In the genomic region with DNA sequence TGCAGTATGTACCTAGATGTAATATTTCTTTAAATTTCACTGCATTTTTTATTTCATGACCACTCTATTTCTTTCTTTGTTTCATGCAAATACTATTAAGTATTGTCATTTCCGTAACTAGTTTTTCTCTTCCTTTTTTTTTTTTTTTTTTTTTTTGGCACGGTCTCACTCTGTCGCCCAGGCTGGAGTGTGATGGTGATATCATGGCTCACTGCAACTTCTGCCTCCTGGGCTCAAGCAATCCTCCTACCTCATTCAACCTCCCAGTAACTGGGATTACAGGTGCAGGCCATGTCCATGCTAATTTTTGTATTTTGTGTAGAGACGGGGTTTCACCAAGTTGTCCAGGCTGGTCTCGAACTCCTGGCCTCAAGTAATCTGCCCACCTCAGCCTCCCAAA, we compare ENCODE assay signal across 27 cellular contexts.
"Had no signal": no experiment of that assay in that cellular context is flagged by ENCODE, and none has a peak within 500 bp of the region (broad histone marks: within the 10 kb centered on the region; RNA-seq: fewer than 3 reads in every experiment).

No MANE protein-coding gene starts in this region.

- H3K27me3 Mint-ChIP-seq: dendritic cell treated with granulocyte-macrophage colony-stimulating factor and Interleukin-4, amounts not matched to agents 40 ng/mL and 50 ng/mL, for 4 days had no signal

- H3K4me3 ChIP-seq: coronary artery, dorsolateral prefrontal cortex had no signal

- H3K27ac ChIP-seq: coronary artery, dorsolateral prefrontal cortex, WERI-Rb-1 had no signal

- H3K9me3 Mint-ChIP-seq: activated B cell treated with CpG ODN at 0.5 μM for 24 hours; activated CD8-positive, alpha-beta T cell treated with anti-CD3 and anti-CD28 coated beads for 36 hours; activated T-cell treated with anti-CD3 and anti-CD28 coated beads, Interleukin-2, amount 50 U/mL, for 4 hours; activated T-helper 17 cell treated with anti-CD3 and anti-CD28 coated beads, Interleukin-2, amount 50 U/mL, for 72 hours; dendritic cell treated with granulocyte-macrophage colony-stimulating factor and Interleukin-4, amounts not matched to agents 40 ng/mL and 50 ng/mL, for 4 days; endodermal cell; T-helper 2 cell treated with Interferon-gamma antibody and Interleukin-4, amounts not matched to agents 5 μg/mL and 100 μg/mL, for 36 hours had no signal

- H3K36me3 ChIP-seq: WERI-Rb-1 had no signal

- DNase-seq: activated B cell treated with CpG ODN at 0.5 μM for 24 hours; activated CD4-positive, alpha-beta T cell treated with anti-CD3 and anti-CD28 coated beads for 48 hours; activated CD4-positive, alpha-beta T cell treated with anti-CD3 and anti-CD28 coated beads, Interleukin-2, amount 50 U/mL, for 1 hour; activated CD4-positive, alpha-beta T cell treated with anti-CD3 and anti-CD28 coated beads, Interleukin-2, amount 50 U/mL, for 48 hours; activated CD8-positive, alpha-beta memory T cell treated with anti-CD3 and anti-CD28 coated beads for 24 hours; activated CD8-positive, alpha-beta T cell treated with anti-CD3 and anti-CD28 coated beads for 36 hours; activated effector memory CD4-positive, alpha-beta T cell treated with Interleukin-2 at 50 U/mL for 16 hours; activated gamma-delta T cell treated with Interleukin-2 at 50 U/mL for 16 hours; activated naive CD4-positive, alpha-beta T cell treated with anti-CD3 and anti-CD28 coated beads, Interleukin-2, amount 50 U/mL, for 16 hours; activated naive CD4-positive, alpha-beta T cell treated with Interleukin-2 at 50 U/mL for 16 hours; activated T-cell treated with anti-CD3 and anti-CD28 coated beads, Interleukin-2, amount 50 U/mL, for 4 hours; amniotic stem cell; anterior cingulate cortex; caudate nucleus; dorsolateral prefrontal cortex; effector memory CD4-positive, alpha-beta T cell; endodermal cell; foreskin fibroblast; T-helper 1 cell; T-helper 17 cell; T1000; WERI-Rb-1 had no signal

- H3K4me3 Mint-ChIP-seq: activated B cell treated with CpG ODN at 0.5 μM for 24 hours; activated CD8-positive, alpha-beta T cell treated with anti-CD3 and anti-CD28 coated beads for 36 hours; activated naive CD8-positive, alpha-beta T cell; activated T-cell treated with anti-CD3 and anti-CD28 coated beads, Interleukin-2, amount 50 U/mL, for 4 hours; activated T-helper 17 cell treated with anti-CD3 and anti-CD28 coated beads, Interleukin-2, amount 50 U/mL, for 72 hours; dendritic cell treated with granulocyte-macrophage colony-stimulating factor and Interleukin-4, amounts not matched to agents 40 ng/mL and 50 ng/mL, for 4 days; endodermal cell; T-helper 17 cell; T-helper 2 cell treated with Interferon-gamma antibody and Interleukin-4, amounts not matched to agents 5 μg/mL and 100 μg/mL, for 36 hours had no signal

- H3K27ac Mint-ChIP-seq: activated B cell treated with CpG ODN at 0.5 μM for 24 hours; activated CD8-positive, alpha-beta T cell treated with anti-CD3 and anti-CD28 coated beads for 36 hours; activated naive CD8-positive, alpha-beta T cell; activated T-helper 17 cell treated with anti-CD3 and anti-CD28 coated beads, Interleukin-2, amount 50 U/mL, for 72 hours; dendritic cell treated with granulocyte-macrophage colony-stimulating factor and Interleukin-4, amounts not matched to agents 40 ng/mL and 50 ng/mL, for 4 days; endodermal cell; T-helper 17 cell; T-helper 2 cell treated with Interferon-gamma antibody and Interleukin-4, amounts not matched to agents 5 μg/mL and 100 μg/mL, for 36 hours had no signal

- H3K4me1 Mint-ChIP-seq: activated B cell treated with CpG ODN at 0.5 μM for 24 hours; activated T-helper 17 cell treated with anti-CD3 and anti-CD28 coated beads, Interleukin-2, amount 50 U/mL, for 72 hours; T-helper 17 cell had no signal

- H3K36me3 Mint-ChIP-seq: activated naive CD8-positive, alpha-beta T cell had no signal
